ENCODE assay signal across 9 cellular contexts in the genomic region with DNA sequence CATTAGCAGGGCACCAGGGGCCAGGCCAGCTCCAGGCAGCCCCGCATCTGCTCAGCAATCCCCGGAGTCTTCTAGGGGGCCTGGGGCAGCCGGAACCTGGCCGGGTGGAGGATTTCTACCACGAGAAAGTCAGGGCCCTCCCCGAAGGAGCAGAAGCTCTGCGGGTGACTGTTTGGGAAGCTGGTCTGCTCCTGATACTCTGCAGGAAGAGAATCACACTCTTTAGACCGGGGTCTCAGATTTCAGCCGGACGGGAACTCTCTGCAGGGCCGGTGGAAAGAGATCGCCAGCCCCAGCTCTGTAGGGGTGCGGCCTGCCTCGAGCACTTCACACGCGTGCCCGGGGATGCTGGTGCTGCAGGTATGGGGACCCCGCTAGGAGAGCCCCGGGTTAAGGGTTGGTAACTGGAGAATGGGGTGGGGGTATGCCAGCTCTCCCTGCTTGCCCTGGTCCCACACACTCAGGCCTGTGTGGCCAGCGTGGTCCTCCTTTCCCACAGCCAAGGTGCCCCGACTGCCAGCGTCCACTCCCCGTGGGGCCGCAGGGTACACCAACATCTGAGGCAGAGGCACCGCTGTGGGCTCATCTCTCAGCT. TPM values are rescaled to one million over a fixed set of nuclear protein-coding genes. Genes with fewer than 3 reads are reported as not detected.
A peak's percentile ranks its signal among the peaks of the same experiment; 100 is the strongest.
DNase-seq lines count a peak whose midpoint lies in the region; ATAC-seq lines count a peak whose summit lies in the region.
"Had no signal": no experiment of that assay in that cellular context is flagged by ENCODE, and none has a peak within 500 bp of the region (broad histone marks: within the 10 kb centered on the region; RNA-seq: fewer than 3 reads in every experiment).

No MANE protein-coding gene starts in this region.

- intact Hi-C loops in activated T-helper 1 cell treated with anti-CD3 and anti-CD28 coated beads, Interleukin-12 subunit alpha, Interleukin-12 subunit beta, Interleukin-2, Interleukin-4 antibody, amounts not matched to agents 30 ng/mL and 10 ng/mL and 1 ng/mL, durations not matched to agents 14 hours and 24 hours and 36 hours (cut with micrococcal nuclease), result loop anchor here (5.0 kb wide), 1 partner anchor 35 kb away; no protein-coding TSS in a partner anchor

- DNase-seq in activated CD8-positive, alpha-beta memory T cell treated with anti-CD3 and anti-CD28 coated beads, Interleukin-2, amount 10 ng/mL, durations not matched to agents 7 days and 5 days, result no peak
- no peak for DNase-seq in activated CD8-positive, alpha-beta memory T cell treated with anti-CD3 and anti-CD28 coated beads for 24 hours
- DNase-seq in activated T-helper 1 cell treated with anti-CD3 and anti-CD28 coated beads, Interleukin-12 subunit alpha, Interleukin-12 subunit beta, Interleukin-2, Interleukin-4 antibody, amounts not matched to agents 30 ng/mL and 10 ng/mL and 1 ng/mL, durations not matched to agents 14 hours and 24 hours and 36 hours (ENCODE audit: low spot score), result no peak
- DNase-seq in left kidney (ENCODE audit: low read depth, low spot score) (peak; percentile 67), dermis blood vessel endothelial cell (no peak)
- DNase-seq: NCI-H1694 treated with DMSO at 0.1 percent for 48 hours had no signal

- peaks cover 16% of the 10 kb centered on the region for H3K36me3 Mint-ChIP-seq in activated CD8-positive, alpha-beta memory T cell treated with anti-CD3 and anti-CD28 coated beads, Interleukin-2, amount 10 ng/mL, durations not matched to agents 7 days and 5 days
- H3K36me3 Mint-ChIP-seq in activated T-helper 1 cell treated with anti-CD3 and anti-CD28 coated beads, Interleukin-12 subunit alpha, Interleukin-12 subunit beta, Interleukin-2, Interleukin-4 antibody, amounts not matched to agents 30 ng/mL and 10 ng/mL and 1 ng/mL, durations not matched to agents 14 hours and 24 hours and 36 hours (ENCODE audit: low read depth), result peaks cover 29% of the 10 kb centered on the region
- H3K36me3 Mint-ChIP-seq in stimulated activated memory B cell treated with anti-CD40 and anti-IgM and Interleukin-4, amounts not matched to agents 10 μg/mL and 1 μg/mL and 100 μg/mL, for 72 hours, result peaks cover 14% of the 10 kb centered on the region

- H3K9me3 Mint-ChIP-seq in activated CD8-positive, alpha-beta memory T cell treated with anti-CD3 and anti-CD28 coated beads, Interleukin-2, amount 10 ng/mL, durations not matched to agents 7 days and 5 days (ENCODE audit: low read depth), result no peaks in the 10 kb centered on the region
- no peaks in the 10 kb centered on the region for H3K9me3 Mint-ChIP-seq in activated T-helper 1 cell treated with anti-CD3 and anti-CD28 coated beads, Interleukin-12 subunit alpha, Interleukin-12 subunit beta, Interleukin-2, Interleukin-4 antibody, amounts not matched to agents 30 ng/mL and 10 ng/mL and 1 ng/mL, durations not matched to agents 14 hours and 24 hours and 36 hours
- no peaks in the 10 kb centered on the region for H3K9me3 Mint-ChIP-seq in stimulated activated memory B cell treated with anti-CD40 and anti-IgM and Interleukin-4, amounts not matched to agents 10 μg/mL and 1 μg/mL and 100 μg/mL, for 72 hours

- H3K4me1 Mint-ChIP-seq in activated CD8-positive, alpha-beta memory T cell treated with anti-CD3 and anti-CD28 coated beads, Interleukin-2, amount 10 ng/mL, durations not matched to agents 7 days and 5 days, result peaks cover 56% of the 10 kb centered on the region
- peaks cover 62% of the 10 kb centered on the region for H3K4me1 Mint-ChIP-seq in activated T-helper 1 cell treated with anti-CD3 and anti-CD28 coated beads, Interleukin-12 subunit alpha, Interleukin-12 subunit beta, Interleukin-2, Interleukin-4 antibody, amounts not matched to agents 30 ng/mL and 10 ng/mL and 1 ng/mL, durations not matched to agents 14 hours and 24 hours and 36 hours (ENCODE audit: low read depth)
- peaks cover 55% of the 10 kb centered on the region for H3K4me1 Mint-ChIP-seq in stimulated activated memory B cell treated with anti-CD40 and anti-IgM and Interleukin-4, amounts not matched to agents 10 μg/mL and 1 μg/mL and 100 μg/mL, for 72 hours

- CTCF ChIA-PET in activated CD8-positive, alpha-beta memory T cell treated with anti-CD3 and anti-CD28 coated beads, Interleukin-2, amount 10 ng/mL, durations not matched to agents 7 days and 5 days (lab: Charles Lee), result interaction anchor here (0.9 to 4.3 kb wide), 7 partner anchors 16 to 127 kb away, joined by 3 to 25 read pairs (median 5); no protein-coding TSS in a partner anchor

- no peak for ATAC-seq in activated CD8-positive, alpha-beta memory T cell treated with anti-CD3 and anti-CD28 coated beads, Interleukin-2, amount 10 ng/mL, durations not matched to agents 7 days and 5 days
- ATAC-seq in stimulated activated memory B cell treated with anti-CD40 and anti-IgM and Interleukin-4, amounts not matched to agents 10 μg/mL and 1 μg/mL and 100 μg/mL, for 72 hours, result no peak
- no peak for ATAC-seq in HG03280 (IDR thresholded peaks at IDR 0.05; ENCODE audit: unreplicated experiment)
- ATAC-seq in HG02938 (IDR thresholded peaks at IDR 0.05; ENCODE audit: unreplicated experiment), result no peak

- H3K4me3 Mint-ChIP-seq in activated CD8-positive, alpha-beta memory T cell treated with anti-CD3 and anti-CD28 coated beads, Interleukin-2, amount 10 ng/mL, durations not matched to agents 7 days and 5 days, result no peak overlapping the region
- no peak overlapping the region for H3K4me3 Mint-ChIP-seq in activated T-helper 1 cell treated with anti-CD3 and anti-CD28 coated beads, Interleukin-12 subunit alpha, Interleukin-12 subunit beta, Interleukin-2, Interleukin-4 antibody, amounts not matched to agents 30 ng/mL and 10 ng/mL and 1 ng/mL, durations not matched to agents 14 hours and 24 hours and 36 hours
- H3K4me3 Mint-ChIP-seq in stimulated activated memory B cell treated with anti-CD40 and anti-IgM and Interleukin-4, amounts not matched to agents 10 μg/mL and 1 μg/mL and 100 μg/mL, for 72 hours, result no peak overlapping the region

- peak overlapping the region; percentile 81 for H3K27ac Mint-ChIP-seq in activated CD8-positive, alpha-beta memory T cell treated with anti-CD3 and anti-CD28 coated beads, Interleukin-2, amount 10 ng/mL, durations not matched to agents 7 days and 5 days
- H3K27ac Mint-ChIP-seq in activated T-helper 1 cell treated with anti-CD3 and anti-CD28 coated beads, Interleukin-12 subunit alpha, Interleukin-12 subunit beta, Interleukin-2, Interleukin-4 antibody, amounts not matched to agents 30 ng/mL and 10 ng/mL and 1 ng/mL, durations not matched to agents 14 hours and 24 hours and 36 hours, result peak overlapping the region; percentile 65
- H3K27ac Mint-ChIP-seq in stimulated activated memory B cell treated with anti-CD40 and anti-IgM and Interleukin-4, amounts not matched to agents 10 μg/mL and 1 μg/mL and 100 μg/mL, for 72 hours, result peak overlapping the region; percentile 33

- no peaks in the 10 kb centered on the region for H3K27me3 Mint-ChIP-seq in activated CD8-positive, alpha-beta memory T cell treated with anti-CD3 and anti-CD28 coated beads, Interleukin-2, amount 10 ng/mL, durations not matched to agents 7 days and 5 days
- no peaks in the 10 kb centered on the region for H3K27me3 Mint-ChIP-seq in activated T-helper 1 cell treated with anti-CD3 and anti-CD28 coated beads, Interleukin-12 subunit alpha, Interleukin-12 subunit beta, Interleukin-2, Interleukin-4 antibody, amounts not matched to agents 30 ng/mL and 10 ng/mL and 1 ng/mL, durations not matched to agents 14 hours and 24 hours and 36 hours (ENCODE audit: insufficient read depth)
- no peaks in the 10 kb centered on the region for H3K27me3 Mint-ChIP-seq in stimulated activated memory B cell treated with anti-CD40 and anti-IgM and Interleukin-4, amounts not matched to agents 10 μg/mL and 1 μg/mL and 100 μg/mL, for 72 hours

RNA-seq across cellular contexts. Expression of gene RASA3, which starts 20.1 kb away (rescaled TPM):
- 10 to 100 TPM; 16.3 to 49.2 TPM for total RNA-seq in activated CD8-positive, alpha-beta memory T cell treated with anti-CD3 and anti-CD28 coated beads, Interleukin-2, amount 10 ng/mL, durations not matched to agents 7 days and 5 days
- total RNA-seq in activated T-helper 1 cell treated with anti-CD3 and anti-CD28 coated beads, Interleukin-12 subunit alpha, Interleukin-12 subunit beta, Interleukin-2, Interleukin-4 antibody, amounts not matched to agents 30 ng/mL and 10 ng/mL and 1 ng/mL, durations not matched to agents 14 hours and 24 hours and 36 hours, result 22.9 and 23.5 TPM in 2 replicates
- total RNA-seq in dermis blood vessel endothelial cell, result 35.4 and 51.4 TPM in 2 replicates
